Comparison of ENCODE assay signal across 27 cellular contexts in genomic region chr9:136676920-136677686, GRCh38.
"Had no signal": no experiment of that assay in that cellular context is flagged by ENCODE, and none has a peak within 500 bp of the region (broad histone marks: within the 10 kb centered on the region; RNA-seq: fewer than 3 reads in every experiment).

No MANE protein-coding gene starts in this region.

- H3K36me3 Mint-ChIP-seq: naive B cell, natural killer cell, neural progenitor cell had no signal

- ATAC-seq: natural killer cell; right cardiac atrium; sciatic nerve; stimulated activated naive B cell treated with anti-CD40 and anti-IgM and Interleukin-4, amounts not matched to agents 10 μg/mL and 1 μg/mL and 100 μg/mL, for 72 hours; stimulated activated naive CD8-positive, alpha-beta T cell treated with anti-CD3 and anti-CD28 coated beads, Interleukin-15, Interleukin-2, amounts not matched to agents 100 U/mL and 50 U/mL, for 24 hours had no signal

- H3K27me3 ChIP-seq: neural progenitor cell, ovary, stomach, testis, thyroid gland, transverse colon, upper lobe of left lung, vagina had no signal

- DNase-seq: islet precursor cell; left ventricle myocardium inferior; mesendoderm; naive B cell; natural killer cell; nephron progenitor cell; ovary; retina; stimulated activated CD4-positive, alpha-beta T cell treated with anti-CD3 and anti-CD28 coated beads, Interleukin-12 subunit alpha, Interleukin-12 subunit beta, amount 100 ng/mL, for 4 hours; stimulated activated CD4-positive, alpha-beta T cell treated with anti-CD3 and anti-CD28 coated beads, Interleukin-15, amount 100 ng/mL, for 24 hours; stimulated activated CD4-positive, alpha-beta T cell treated with anti-CD3 and anti-CD28 coated beads, Interleukin-2, amount 100 ng/mL, for 24 hours; stimulated activated CD4-positive, alpha-beta T cell treated with anti-CD3 and anti-CD28 coated beads, Interleukin-4, amount 100 ng/mL, for 1 hour; stimulated activated naive B cell treated with anti-CD40 and anti-IgM and Interleukin-4, amounts not matched to agents 10 μg/mL and 1 μg/mL and 100 μg/mL, for 72 hours; stimulated activated naive CD8-positive, alpha-beta T cell treated with anti-CD3 and anti-CD28 coated beads, Interleukin-15, Interleukin-2, amounts not matched to agents 100 U/mL and 50 U/mL, for 24 hours; stomach; testis; thyroid gland; transverse colon had no signal

- H3K4me3 ChIP-seq: left ventricle myocardium inferior, lung, neural progenitor cell, ovary, prostate gland, skin epidermis, stomach, testis, thyroid gland, transverse colon, upper lobe of left lung, vagina had no signal

- H3K4me3 Mint-ChIP-seq: mesothelial cell of epicardium; naive B cell; natural killer cell; nephron progenitor cell; neural progenitor cell; stimulated activated naive B cell treated with anti-CD40 and anti-IgM and Interleukin-4, amounts not matched to agents 10 μg/mL and 1 μg/mL and 100 μg/mL, for 72 hours had no signal

- H3K9me3 ChIP-seq: left ventricle myocardium inferior, ovary, prostate gland, stomach, testis, thyroid gland, transverse colon, upper lobe of left lung, vagina had no signal

- H3K27ac Mint-ChIP-seq: mesothelial cell of epicardium; natural killer cell; nephron progenitor cell; neural progenitor cell; stimulated activated naive B cell treated with anti-CD40 and anti-IgM and Interleukin-4, amounts not matched to agents 10 μg/mL and 1 μg/mL and 100 μg/mL, for 72 hours had no signal

- H2AFZ ChIP-seq: neural progenitor cell had no signal

- H3K27ac ChIP-seq: left ventricle myocardium inferior, neural progenitor cell, ovary, prostate gland, skin epidermis, stomach, testis, thyroid gland, vagina had no signal

- H3K4me1 ChIP-seq: neural progenitor cell, testis had no signal

- H3K36me3 ChIP-seq: neural progenitor cell, ovary had no signal

- H3K27me3 Mint-ChIP-seq: naive B cell; stimulated activated naive B cell treated with anti-CD40 and anti-IgM and Interleukin-4, amounts not matched to agents 10 μg/mL and 1 μg/mL and 100 μg/mL, for 72 hours had no signal

- H3K4me1 Mint-ChIP-seq: mesothelial cell of epicardium had no signal

- H3K9me3 Mint-ChIP-seq: mesothelial cell of epicardium; naive B cell; natural killer cell; nephron progenitor cell; neural progenitor cell; stimulated activated naive B cell treated with anti-CD40 and anti-IgM and Interleukin-4, amounts not matched to agents 10 μg/mL and 1 μg/mL and 100 μg/mL, for 72 hours had no signal

- H3K9ac ChIP-seq: neural progenitor cell had no signal

- H3K4me2 ChIP-seq: neural progenitor cell had no signal
